In the genomic region with DNA sequence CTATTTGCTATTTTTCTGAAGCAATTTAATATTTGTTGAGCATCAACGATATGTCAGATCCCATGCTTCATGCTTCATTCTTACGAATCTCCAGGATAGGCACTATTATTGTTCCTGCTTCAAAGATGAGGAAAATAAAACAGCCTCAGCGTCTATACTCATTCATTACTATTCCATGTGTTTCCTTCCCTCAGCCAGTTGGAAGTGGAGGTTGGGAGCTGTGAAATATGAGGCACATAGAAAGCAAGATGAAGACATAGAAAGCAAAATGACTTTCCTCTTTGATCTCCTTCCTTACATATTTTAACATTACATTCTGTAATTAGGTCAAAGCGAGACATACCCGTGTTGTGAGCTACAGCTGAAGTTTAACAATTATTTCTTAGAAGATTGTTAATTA, we compare ENCODE assay signal across 17 cellular contexts.
DNase-seq lines count a peak whose midpoint lies in the region; ATAC-seq and TF ChIP-seq lines count a peak whose summit lies in the region.
"Had no signal": no experiment of that assay in that cellular context is flagged by ENCODE, and none has a peak within 500 bp of the region (broad histone marks: within the 10 kb centered on the region; RNA-seq: fewer than 3 reads in every experiment).

No MANE protein-coding gene starts in this region.

- H3K4me1 Mint-ChIP-seq in activated CD4-positive, alpha-beta T cell treated with anti-CD3 and anti-CD28 coated beads for 36 hours, result peaks cover 91% of the 10 kb centered on the region
- H3K4me1 Mint-ChIP-seq in CD8-positive, alpha-beta T cell (ENCODE audit: low read depth), result peaks cover 93% of the 10 kb centered on the region
- peaks cover 96% of the 10 kb centered on the region for H3K4me1 Mint-ChIP-seq in brain
- peaks cover 78 to 93% of the 10 kb centered on the region in 2 donors for H3K4me1 Mint-ChIP-seq in natural killer cell treated with Interleukin-12 subunit alpha and Interleukin-12 subunit beta and Interleukin-15 and Interleukin-18, amount 100 ng/mL, for 72 hours (ENCODE audit: low read depth in 2 of 2)

- no peaks in the 10 kb centered on the region for H3K36me3 ChIP-seq in CD8-positive, alpha-beta T cell (ENCODE audit: insufficient read depth, low read length)
- H3K36me3 ChIP-seq: thoracic aorta had no signal

- DNase-seq in activated CD4-positive, alpha-beta T cell treated with anti-CD3 and anti-CD28 coated beads for 36 hours, result no peak
- no peak for DNase-seq in activated CD4-positive, alpha-beta T cell treated with anti-CD3 and anti-CD28 coated beads for 4 hours
- DNase-seq in CD8-positive, alpha-beta T cell, result no peak
- DNase-seq in natural killer cell treated with Interleukin-12 subunit alpha and Interleukin-12 subunit beta and Interleukin-15 and Interleukin-18, amount 100 ng/mL, for 72 hours (ENCODE audit: low spot score), result no peak
- DNase-seq in DMS79 treated with DMSO at 0.1 percent for 48 hours (lab: John Stamatoyannopoulos, UW) (no peak), NCI-H1694 treated with DMSO at 0.1 percent for 48 hours (lab: John Stamatoyannopoulos, UW) (no peak)
- DNase-seq: COR-L47; effector CD8-positive, alpha-beta T cell; H7; NCI-H446 treated with DMSO at 0.1 percent for 48 hours; right cardiac atrium; SHP77 treated with DMSO at 0.1 percent for 48 hours; T1000 had no signal

- no peak for TF ChIP-seq CTCF in CD8-positive, alpha-beta T cell (IDR thresholded peaks at IDR 0.05)
- TF ChIP-seq CTCF in brain (conservative IDR thresholded peaks at IDR 0.05), result no peak

- peaks cover 68% of the 10 kb centered on the region for H3K36me3 Mint-ChIP-seq in activated CD4-positive, alpha-beta T cell treated with anti-CD3 and anti-CD28 coated beads for 36 hours (ENCODE audit: low read depth)
- H3K36me3 Mint-ChIP-seq in CD8-positive, alpha-beta T cell, result peaks cover 66% of the 10 kb centered on the region
- peaks cover 22% of the 10 kb centered on the region for H3K36me3 Mint-ChIP-seq in brain
- H3K36me3 Mint-ChIP-seq in natural killer cell treated with Interleukin-12 subunit alpha and Interleukin-12 subunit beta and Interleukin-15 and Interleukin-18, amount 100 ng/mL, for 72 hours, result peaks cover 30% of the 10 kb centered on the region

- H3K4me3 Mint-ChIP-seq in activated CD4-positive, alpha-beta T cell treated with anti-CD3 and anti-CD28 coated beads for 36 hours, result peak overlapping the region; percentile 25
- H3K4me3 Mint-ChIP-seq in CD8-positive, alpha-beta T cell, result peak overlapping the region; percentile 38
- H3K4me3 Mint-ChIP-seq in brain, result peak overlapping the region in 1 of 5 experiments; percentile 12
- peak overlapping the region; percentile 62 for H3K4me3 Mint-ChIP-seq in natural killer cell treated with Interleukin-12 subunit alpha and Interleukin-12 subunit beta and Interleukin-15 and Interleukin-18, amount 100 ng/mL, for 72 hours

- ATAC-seq in activated CD4-positive, alpha-beta T cell treated with anti-CD3 and anti-CD28 coated beads for 36 hours, result no peak
- no peak for ATAC-seq in CD8-positive, alpha-beta T cell
- ATAC-seq in natural killer cell treated with Interleukin-12 subunit alpha and Interleukin-12 subunit beta and Interleukin-15 and Interleukin-18, amount 100 ng/mL, for 72 hours, result no peak
- ATAC-seq in HG03432 (IDR thresholded peaks at IDR 0.05; ENCODE audit: unreplicated experiment), result no peak

- no peaks in the 10 kb centered on the region for H3K27me3 ChIP-seq in CD8-positive, alpha-beta T cell (ENCODE audit: insufficient read depth, low read length)

- peaks cover 85% of the 10 kb centered on the region for H3K4me1 ChIP-seq in CD8-positive, alpha-beta T cell (ENCODE audit: insufficient read depth, low read length)

- H3K4me3 ChIP-seq in CD8-positive, alpha-beta T cell (ENCODE audit: low read depth, low read length), result no peak overlapping the region
- H3K4me3 ChIP-seq: lung, thoracic aorta had no signal

- no peaks in the 10 kb centered on the region for H3K9me3 ChIP-seq in CD8-positive, alpha-beta T cell (ENCODE audit: low read length)
- H3K9me3 ChIP-seq: thoracic aorta had no signal

- H3K27me3 Mint-ChIP-seq in activated CD4-positive, alpha-beta T cell treated with anti-CD3 and anti-CD28 coated beads for 36 hours, result no peaks in the 10 kb centered on the region
- H3K27me3 Mint-ChIP-seq in CD8-positive, alpha-beta T cell (ENCODE audit: low read depth), result no peaks in the 10 kb centered on the region
- no peaks in the 10 kb centered on the region for H3K27me3 Mint-ChIP-seq in brain
- H3K27me3 Mint-ChIP-seq in natural killer cell treated with Interleukin-12 subunit alpha and Interleukin-12 subunit beta and Interleukin-15 and Interleukin-18, amount 100 ng/mL, for 72 hours, result no peaks in the 10 kb centered on the region

- H3K27ac Mint-ChIP-seq in activated CD4-positive, alpha-beta T cell treated with anti-CD3 and anti-CD28 coated beads for 36 hours, result peak overlapping the region; percentile 85
- H3K27ac Mint-ChIP-seq in CD8-positive, alpha-beta T cell, result peak overlapping the region; percentile 87
- peak overlapping the region in 3 of 5 experiments; percentile 7 to 83 (median 82) for H3K27ac Mint-ChIP-seq in brain
- H3K27ac Mint-ChIP-seq in natural killer cell treated with Interleukin-12 subunit alpha and Interleukin-12 subunit beta and Interleukin-15 and Interleukin-18, amount 100 ng/mL, for 72 hours, result peak overlapping the region in 1 of 2 donors; percentile 98

- CTCF ChIA-PET in activated CD4-positive, alpha-beta T cell treated with anti-CD3 and anti-CD28 coated beads for 36 hours (lab: Charles Lee), result interaction anchor here (0.7 to 1.5 kb wide), 6 partner anchors 11 to 1699 kb away, joined by 3 to 8 read pairs (median 4); no protein-coding TSS in a partner anchor
- CTCF ChIA-PET in CD8-positive, alpha-beta T cell (lab: Charles Lee), result interaction anchor here (1.0 to 1.4 kb wide), 6 partner anchors 13 to 245 kb away, joined by 3 to 5 read pairs (median 3); no protein-coding TSS in a partner anchor

- intact Hi-C loops in activated CD4-positive, alpha-beta T cell treated with anti-CD3 and anti-CD28 coated beads for 36 hours (cut with DNase I, micrococcal nuclease), result loop anchor here in 1 of 2 experiments (5.0 kb wide), 1 partner anchor 35 kb away; no protein-coding TSS in a partner anchor
- intact Hi-C loops in CD8-positive, alpha-beta T cell (cut with DNase I, micrococcal nuclease), result loop anchor here in 1 of 2 experiments (2.0 kb wide), 1 partner anchor 37 kb away; no protein-coding TSS in a partner anchor

- H3K9me3 Mint-ChIP-seq in activated CD4-positive, alpha-beta T cell treated with anti-CD3 and anti-CD28 coated beads for 36 hours (ENCODE audit: low read depth), result no peaks in the 10 kb centered on the region
- H3K9me3 Mint-ChIP-seq in CD8-positive, alpha-beta T cell, result no peaks in the 10 kb centered on the region
- H3K9me3 Mint-ChIP-seq in brain, result no peaks in the 10 kb centered on the region
- H3K9me3 Mint-ChIP-seq in natural killer cell treated with Interleukin-12 subunit alpha and Interleukin-12 subunit beta and Interleukin-15 and Interleukin-18, amount 100 ng/mL, for 72 hours, result peaks cover 4% of the 10 kb centered on the region

- POLR2A ChIA-PET in activated CD4-positive, alpha-beta T cell treated with anti-CD3 and anti-CD28 coated beads for 36 hours (lab: Charles Lee), result interaction anchor here (0.6 kb wide), 1 partner anchor 14 kb away, joined by 4 read pairs; no protein-coding TSS in a partner anchor
- POLR2A ChIA-PET in CD8-positive, alpha-beta T cell (lab: Charles Lee), result interaction anchor here (0.8 to 2.0 kb wide), 5 partner anchors 12 to 248 kb away, joined by 3 to 8 read pairs (median 3); a partner anchor contains a TSS

- H3K27ac ChIP-seq in CD8-positive, alpha-beta T cell (ENCODE audit: low read depth, low read length), result peak overlapping the region; percentile 16
- H3K27ac ChIP-seq: thoracic aorta had no signal
